In genomic region chr17:41697122-41697962, GRCh38 we compare ENCODE assay signal across 13 cellular contexts. TPM values are rescaled to one million over a fixed set of nuclear protein-coding genes. Genes with fewer than 3 reads are reported as not detected.
DNase-seq lines count a peak whose midpoint lies in the region; ATAC-seq, FAIRE-seq and TF ChIP-seq lines count a peak whose summit lies in the region.
"Had no signal": no experiment of that assay in that cellular context is flagged by ENCODE, and none has a peak within 500 bp of the region (broad histone marks: within the 10 kb centered on the region; RNA-seq: fewer than 3 reads in every experiment).

No MANE protein-coding gene starts in this region.

- ATAC-seq in heart right ventricle (peak; percentile 65 to 94 (median 90)), sciatic nerve (peak; percentile 95), HG03442 (IDR thresholded peaks at IDR 0.05; ENCODE audit: unreplicated experiment) (no peak)
- ATAC-seq: T-helper 17 cell had no signal

- no peaks in the 10 kb centered on the region for H3K27me3 Mint-ChIP-seq in progenitor cell of endocrine pancreas
- H3K27me3 Mint-ChIP-seq: activated naive CD8-positive, alpha-beta T cell; T-helper 17 cell had no signal

- H3K27ac ChIP-seq in Peyer's patch, result peak overlapping the region in 3 of 4 donors; percentile 14 to 70 (median 65)
- peak overlapping the region in 8 of 10 donors; percentile 2 to 66 (median 46) for H3K27ac ChIP-seq in heart right ventricle

- H3K27ac Mint-ChIP-seq in progenitor cell of endocrine pancreas, result no peak overlapping the region
- H3K27ac Mint-ChIP-seq: activated naive CD8-positive, alpha-beta T cell had no signal

- 30 to 34% methylated on average over 6 of the region's 6 CpGs for WGBS in heart right ventricle, 2 donors

- H3K9me3 Mint-ChIP-seq in progenitor cell of endocrine pancreas (ENCODE audit: low read depth), result no peaks in the 10 kb centered on the region
- H3K9me3 Mint-ChIP-seq: IgD-negative memory B cell had no signal

- TF ChIP-seq CTCF in Peyer's patch (IDR thresholded peaks at IDR 0.05), result no peak
- no peak for TF ChIP-seq CTCF in heart right ventricle (IDR thresholded peaks at IDR 0.05)
- no peak for TF ChIP-seq CTCF in progenitor cell of endocrine pancreas (IDR thresholded peaks at IDR 0.05; ENCODE audit: unreplicated experiment)

- H3K4me1 ChIP-seq in Peyer's patch (peaks cover 0 to 26% (median 0%) of the 10 kb centered on the region in 4 donors), heart right ventricle (peaks cover 4 to 36% (median 24%) of the 10 kb centered on the region in 9 donors)

- DNase-seq in GM04503 (ENCODE audit: low read depth), result peak; percentile 63
- DNase-seq in Peyer's patch, result peak in 2 of 3 donors; percentile 36 to 81
- peak; percentile 44 to 80 for DNase-seq in heart right ventricle
- peak; percentile 77 for DNase-seq in sciatic nerve (ENCODE audit: low spot score)
- DNase-seq in progenitor cell of endocrine pancreas (ENCODE audit: low spot score, unreplicated experiment), result no peak
- no peak for DNase-seq in urothelium cell line (ENCODE audit: low spot score)
- DNase-seq in germinal center (ENCODE audit: low spot score), result no peak
- DNase-seq: H7; stimulated activated CD4-positive, alpha-beta T cell treated with anti-CD3 and anti-CD28 coated beads, Interleukin-12 subunit alpha, Interleukin-12 subunit beta, amount 100 ng/mL, for 4 hours; T-helper 17 cell had no signal

- no peaks in the 10 kb centered on the region for H3K27me3 ChIP-seq in Peyer's patch
- no peaks in the 10 kb centered on the region for H3K27me3 ChIP-seq in heart right ventricle

- H3K36me3 ChIP-seq in Peyer's patch (peaks cover 0 to 32% (median 0%) of the 10 kb centered on the region in 3 donors), heart right ventricle (peaks cover 0 to 34% (median 22%) of the 10 kb centered on the region in 9 donors)

- H3K4me3 Mint-ChIP-seq in progenitor cell of endocrine pancreas (ENCODE audit: low read depth), result no peak overlapping the region
- H3K4me3 Mint-ChIP-seq: activated naive CD8-positive, alpha-beta T cell; IgD-negative memory B cell; T-helper 17 cell had no signal

- H3K36me3 Mint-ChIP-seq in progenitor cell of endocrine pancreas (ENCODE audit: insufficient read depth), result peaks cover 9% of the 10 kb centered on the region
- H3K36me3 Mint-ChIP-seq: activated naive CD8-positive, alpha-beta T cell; IgD-negative memory B cell had no signal

- intact Hi-C loops in heart right ventricle (cut with DNase I) (no loop called here), sciatic nerve (cut with DNase I) (no loop called here)

- no peaks in the 10 kb centered on the region for H3K4me1 Mint-ChIP-seq in progenitor cell of endocrine pancreas (ENCODE audit: low read depth)

- H3K9me3 ChIP-seq in Peyer's patch (no peaks in the 10 kb centered on the region), heart right ventricle (no peaks in the 10 kb centered on the region)

- no peak for TF ChIP-seq POLR2A in Peyer's patch (IDR thresholded peaks at IDR 0.05)

- no peak for FAIRE-seq in urothelium cell line (lab: Jason Lieb, UNC)

- H3K4me3 ChIP-seq in Peyer's patch (no peak overlapping the region), heart right ventricle (no peak overlapping the region)

RNA-seq across cellular contexts. Expression of gene EIF1, which starts 8.7 kb away (rescaled TPM):
- total RNA-seq in Peyer's patch, result 100 to 1,000 TPM; 123 to 226 (median 188) TPM
- total RNA-seq in heart right ventricle, result 1,000 to 10,000 TPM; 1,115 to 1,330 (median 1,284) TPM
- 1,000 to 10,000 TPM in 1 of 2 donors, 100 to 1,000 TPM in 1; 551 to 1,123 TPM for polyA plus RNA-seq in heart right ventricle
- total RNA-seq in sciatic nerve, result 891 TPM
- 622 and 652 TPM in 2 replicates for total RNA-seq in progenitor cell of endocrine pancreas

RNA-seq across cellular contexts. Expression of gene GAST, which starts 14.8 kb away (rescaled TPM):
- total RNA-seq in Peyer's patch, result not detected
- total RNA-seq in heart right ventricle, result not detected
- polyA plus RNA-seq in heart right ventricle, result not detected
- not detected for total RNA-seq in sciatic nerve
- 28.1 and 32.0 TPM in 2 replicates for total RNA-seq in progenitor cell of endocrine pancreas
- total RNA-seq: H7, T-helper 17 cell had no signal
- polyA plus RNA-seq: IgD-negative memory B cell had no signal

RNA-seq across cellular contexts. Expression of gene HAP1, which starts 37.1 kb away (rescaled TPM):
- 1 to 10 TPM in 1 of 4 donors, under 1 TPM in 1, not detected in 2; 0.94 to 5.0 TPM for total RNA-seq in Peyer's patch
- under 1 TPM in 1 of 10 donors, not detected in 9; 0.18 TPM for total RNA-seq in heart right ventricle
- under 1 TPM in 1 of 2 donors, not detected in 1; 0.03 TPM for polyA plus RNA-seq in heart right ventricle
- 0.09 TPM for total RNA-seq in sciatic nerve
- total RNA-seq in progenitor cell of endocrine pancreas, result 13.7 and 14.9 TPM in 2 replicates
- polyA plus RNA-seq: IgD-negative memory B cell had no signal

Comparison
In these comparisons a context has a peak if more than half of its experiments do, and no peak if none do; other contexts are left out.
1. DNase-seq: peak in GM04503 (single experiment), Peyer's patch (2 of 3), heart right ventricle (2 of 2) and sciatic nerve (single experiment); none in progenitor cell of endocrine pancreas (single experiment), urothelium cell line (single experiment) and germinal center (single experiment).
2. RNA of gene GAST, which starts 14.8 kb away (total RNA-seq): 28.1 to 32.0 TPM in progenitor cell of endocrine pancreas; not detected in Peyer's patch, not detected in heart right ventricle and not detected in sciatic nerve (single experiment); every median in the first group is over 10 times any median in the second.